ENCODE assay signal across 8 cellular contexts in the genomic region with DNA sequence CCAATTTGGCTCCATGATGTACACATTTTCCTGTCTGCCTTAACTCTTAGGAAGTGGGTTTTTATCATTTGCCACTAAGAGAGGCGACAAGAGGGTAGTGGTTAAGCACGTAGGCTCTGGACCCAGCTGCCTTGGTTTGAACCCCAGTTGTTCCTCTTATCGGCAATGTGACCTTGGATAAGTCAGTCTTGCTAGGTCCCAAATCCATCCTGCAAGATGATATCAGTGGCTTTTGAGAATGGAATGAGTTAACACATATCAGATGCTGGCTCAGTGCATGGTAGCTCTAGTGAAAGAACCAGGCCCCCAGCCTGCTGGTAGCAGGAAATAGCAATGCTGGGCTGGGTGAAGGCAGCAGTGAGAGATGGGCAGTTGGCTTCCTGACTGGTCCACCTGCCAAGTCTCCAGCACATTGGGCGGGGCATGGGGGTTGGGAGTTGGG.
DNase-seq lines count a peak whose midpoint lies in the region; ATAC-seq and TF ChIP-seq lines count a peak whose summit lies in the region.

No MANE protein-coding gene starts in this region.

- H4K20me1 ChIP-seq in DND-41 (ENCODE audit: insufficient read depth, low read length) = peaks cover 5% of the 10 kb centered on the region

- CTCF ChIA-PET in Caco-2 (lab: Charles Lee) = no interaction called here

- H3K4me3 Mint-ChIP-seq in activated T-helper 1 cell treated with anti-CD3 and anti-CD28 coated beads, Interleukin-12 subunit alpha, Interleukin-12 subunit beta, Interleukin-2, Interleukin-4 antibody, amounts not matched to agents 30 ng/mL and 10 ng/mL and 1 ng/mL, durations not matched to agents 14 hours and 24 hours and 36 hours = peak overlapping the region; percentile 78
- peak overlapping the region; percentile 85 for H3K4me3 Mint-ChIP-seq in natural killer cell
- no peak overlapping the region for H3K4me3 Mint-ChIP-seq in Caco-2 (ENCODE audit: unreplicated experiment)

- TF ChIP-seq CTCF in DND-41 (IDR thresholded peaks at IDR 0.05; ENCODE audit: borderline replicate concordance, extremely low read depth, low read length, poor library complexity, severe bottlenecking) (no peak), natural killer cell (IDR thresholded peaks at IDR 0.05) (no peak), Caco-2 (IDR thresholded peaks at IDR 0.05; ENCODE audit: insufficient read depth in 1 of 2, low read depth in 1 of 2, low read length in 1 of 2, severe bottlenecking in 1 of 2, unreplicated experiment in 1 of 2) (no peak)

- H3K4me1 ChIP-seq in DND-41 (ENCODE audit: insufficient read depth, low read length) (peaks cover 59% of the 10 kb centered on the region), Caco-2 (no peaks in the 10 kb centered on the region)

- peak; percentile 42 for DNase-seq in DND-41
- DNase-seq in Kasumi-1 (lab: John Stamatoyannopoulos, UW) = peak; percentile 78 to 82
- DNase-seq in activated T-helper 1 cell treated with anti-CD3 and anti-CD28 coated beads, Interleukin-12 subunit alpha, Interleukin-12 subunit beta, Interleukin-2, Interleukin-4 antibody, amounts not matched to agents 30 ng/mL and 10 ng/mL and 1 ng/mL, durations not matched to agents 14 hours and 24 hours and 36 hours (ENCODE audit: low spot score) = no peak
- peak; percentile 36 for DNase-seq in natural killer cell
- no peak for DNase-seq in hypothalamus (lab: John Stamatoyannopoulos, UW)
- no peak for DNase-seq in kidney glomerular epithelial cell (lab: John Stamatoyannopoulos, UW)
- DNase-seq in Caco-2 = no peak

- H3K27me3 ChIP-seq in DND-41 (ENCODE audit: insufficient read depth, low read length, poor library complexity) (no peaks in the 10 kb centered on the region), Caco-2 (replicated peaks; ENCODE audit: control insufficient read depth, insufficient read depth, low read length) (no peaks in the 10 kb centered on the region)

- ATAC-seq in DND-41 (ENCODE audit: insufficient read depth, low read depth) (0 out of 3 replicates have a peak, but pooled peaks have one; percentile 3), natural killer cell (peak; percentile 17 to 47 (median 20)), GM18909 (IDR thresholded peaks at IDR 0.05; ENCODE audit: poor library complexity, unreplicated experiment) (no peak)

- H3K36me3 Mint-ChIP-seq in activated T-helper 1 cell treated with anti-CD3 and anti-CD28 coated beads, Interleukin-12 subunit alpha, Interleukin-12 subunit beta, Interleukin-2, Interleukin-4 antibody, amounts not matched to agents 30 ng/mL and 10 ng/mL and 1 ng/mL, durations not matched to agents 14 hours and 24 hours and 36 hours (ENCODE audit: low read depth) = peaks cover 24% of the 10 kb centered on the region
- H3K36me3 Mint-ChIP-seq in natural killer cell (no peaks in the 10 kb centered on the region), Caco-2 (ENCODE audit: insufficient read depth, unreplicated experiment) (peaks cover 12% of the 10 kb centered on the region)

- H3K4me1 Mint-ChIP-seq in activated T-helper 1 cell treated with anti-CD3 and anti-CD28 coated beads, Interleukin-12 subunit alpha, Interleukin-12 subunit beta, Interleukin-2, Interleukin-4 antibody, amounts not matched to agents 30 ng/mL and 10 ng/mL and 1 ng/mL, durations not matched to agents 14 hours and 24 hours and 36 hours (ENCODE audit: low read depth) = peaks cover 61% of the 10 kb centered on the region
- H3K4me1 Mint-ChIP-seq in natural killer cell (peaks cover 75 to 91% of the 10 kb centered on the region in 2 donors), Caco-2 (ENCODE audit: low read depth, unreplicated experiment) (no peaks in the 10 kb centered on the region)

- intact Hi-C loops in activated T-helper 1 cell treated with anti-CD3 and anti-CD28 coated beads, Interleukin-12 subunit alpha, Interleukin-12 subunit beta, Interleukin-2, Interleukin-4 antibody, amounts not matched to agents 30 ng/mL and 10 ng/mL and 1 ng/mL, durations not matched to agents 14 hours and 24 hours and 36 hours (cut with micrococcal nuclease) = loop anchor here (1.0 to 2.0 kb wide), 3 partner anchors 10 to 109 kb away; a partner anchor contains a TSS
- intact Hi-C loops in natural killer cell (cut with micrococcal nuclease) = loop anchor here (1.0 to 10.0 kb wide), 2 partner anchors 60 to 1821 kb away; a partner anchor contains a TSS
- intact Hi-C loops in Caco-2 (cut with micrococcal nuclease; ENCODE audit: unreplicated experiment) = no loop called here

- H3K9ac ChIP-seq in DND-41 (ENCODE audit: low read depth, low read length) = no peak overlapping the region

- H2AFZ ChIP-seq in DND-41 (ENCODE audit: low read depth, low read length) = no peak overlapping the region

- H3K4me3 ChIP-seq in DND-41 (ENCODE audit: low read depth in 1 of 2, low read length in 2 of 2) (no peak overlapping the region), Caco-2 (ENCODE audit: low read depth, low read length) (no peak overlapping the region)

- no TSS peak for BruUV-seq in Caco-2 (replicated peaks; lab: Mats Ljungman, UMichigan)

- H3K9me3 ChIP-seq in DND-41 (ENCODE audit: insufficient read depth, low read length, severe bottlenecking) (no peaks in the 10 kb centered on the region), Caco-2 (no peaks in the 10 kb centered on the region)

- peaks cover 3% of the 10 kb centered on the region; the same call in 1 of the 2 replicates for H3K79me2 ChIP-seq in DND-41 (ENCODE audit: insufficient read depth, low read length)

- POLR2A ChIA-PET in Caco-2 (lab: Charles Lee) = no interaction called here

- no peaks in the 10 kb centered on the region for H3K9me3 Mint-ChIP-seq in activated T-helper 1 cell treated with anti-CD3 and anti-CD28 coated beads, Interleukin-12 subunit alpha, Interleukin-12 subunit beta, Interleukin-2, Interleukin-4 antibody, amounts not matched to agents 30 ng/mL and 10 ng/mL and 1 ng/mL, durations not matched to agents 14 hours and 24 hours and 36 hours
- H3K9me3 Mint-ChIP-seq in natural killer cell (peaks cover 3 to 4% of the 10 kb centered on the region in 2 donors), Caco-2 (ENCODE audit: unreplicated experiment) (no peaks in the 10 kb centered on the region)

- H3K27ac ChIP-seq in DND-41 (ENCODE audit: low read length) = peak overlapping the region; percentile 65

- H3K27me3 Mint-ChIP-seq in activated T-helper 1 cell treated with anti-CD3 and anti-CD28 coated beads, Interleukin-12 subunit alpha, Interleukin-12 subunit beta, Interleukin-2, Interleukin-4 antibody, amounts not matched to agents 30 ng/mL and 10 ng/mL and 1 ng/mL, durations not matched to agents 14 hours and 24 hours and 36 hours (ENCODE audit: insufficient read depth) = no peaks in the 10 kb centered on the region
- H3K27me3 Mint-ChIP-seq in natural killer cell (ENCODE audit: low read depth in 2 of 2) (no peaks in the 10 kb centered on the region), Caco-2 (ENCODE audit: insufficient read depth, unreplicated experiment) (no peaks in the 10 kb centered on the region)

- no peak overlapping the region for H3K4me2 ChIP-seq in DND-41 (ENCODE audit: insufficient read depth, low read length)

- H3K36me3 ChIP-seq in DND-41 (ENCODE audit: insufficient read depth, low read length) = peaks cover 32% of the 10 kb centered on the region
- H3K36me3 ChIP-seq in Caco-2 (ENCODE audit: control insufficient read depth, insufficient read depth, low read length) = no peaks in the 10 kb centered on the region

- peak overlapping the region; percentile 91 for H3K27ac Mint-ChIP-seq in activated T-helper 1 cell treated with anti-CD3 and anti-CD28 coated beads, Interleukin-12 subunit alpha, Interleukin-12 subunit beta, Interleukin-2, Interleukin-4 antibody, amounts not matched to agents 30 ng/mL and 10 ng/mL and 1 ng/mL, durations not matched to agents 14 hours and 24 hours and 36 hours
- H3K27ac Mint-ChIP-seq in natural killer cell (peak overlapping the region; percentile 94 to 97), Caco-2 (ENCODE audit: unreplicated experiment) (no peak overlapping the region)

Comparison
In these comparisons a context has a peak if more than half of its experiments do, and no peak if none do; other contexts are left out.
1. DNase-seq: peak in DND-41 (single experiment), Kasumi-1 (2 of 2) and natural killer cell (single experiment); none in activated T-helper 1 cell treated with anti-CD3 and anti-CD28 coated beads, Interleukin-12 subunit alpha, Interleukin-12 subunit beta, Interleukin-2, Interleukin-4 antibody, amounts not matched to agents 30 ng/mL and 10 ng/mL and 1 ng/mL, durations not matched to agents 14 hours and 24 hours and 36 hours (single experiment), hypothalamus (0 of 51), kidney glomerular epithelial cell (single experiment) and Caco-2 (0 of 2).